ENCODE assay signal across 13 cellular contexts in the genomic region with DNA sequence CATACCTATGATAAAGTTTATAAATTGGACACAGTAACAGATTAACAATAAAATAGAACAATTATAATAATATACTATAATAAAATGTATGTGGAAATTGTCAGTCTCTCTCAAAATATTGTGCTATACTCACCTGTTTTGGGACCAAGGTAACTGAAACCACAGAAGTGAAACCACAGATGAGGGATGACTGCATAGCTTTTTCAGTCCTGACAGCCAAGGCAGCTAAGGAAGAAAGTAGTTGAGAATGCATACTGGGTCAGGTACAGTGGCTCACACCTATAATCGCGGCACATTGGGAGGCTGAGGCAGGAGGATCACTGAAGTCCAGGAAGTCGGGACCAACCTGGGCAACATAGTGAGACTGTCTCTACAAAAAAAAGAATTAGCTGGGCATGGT. TPM values are rescaled to one million over a fixed set of nuclear protein-coding genes. Genes with fewer than 3 reads are reported as not detected.
DNase-seq lines count a peak whose midpoint lies in the region; ATAC-seq and TF ChIP-seq lines count a peak whose summit lies in the region.
"Had no signal": no experiment of that assay in that cellular context is flagged by ENCODE, and none has a peak within 500 bp of the region (broad histone marks: within the 10 kb centered on the region; RNA-seq: fewer than 3 reads in every experiment).

No MANE protein-coding gene starts in this region.

- no peak for TF ChIP-seq POLR2A in gastrocnemius medialis (IDR thresholded peaks at IDR 0.05)

- in situ Hi-C loops in gastrocnemius medialis (cut with MboI; ENCODE audit: low sequenced_read_pairs in 4 of 4), result loop anchor here in 1 of 4 donors (10.0 kb wide), 1 partner anchor 45 kb away; no protein-coding TSS in a partner anchor

- no peaks in the 10 kb centered on the region for H3K9me3 ChIP-seq in gastrocnemius medialis

- intact Hi-C loops in gastrocnemius medialis (cut with DNase I; ENCODE audit: low total_unique reads), result loop anchor here (10.0 kb wide), 1 partner anchor 645 kb away; the partner anchor contains the start of gene YTHDC2

- H3K27me3 ChIP-seq in gastrocnemius medialis, result no peaks in the 10 kb centered on the region

- peak in 1 of 2 donors; percentile 27 for DNase-seq in activated naive CD4-positive, alpha-beta T cell treated with anti-CD3 and anti-CD28 coated beads, Interleukin-2, amount 50 U/mL, for 72 hours (ENCODE audit: low spot score in 2 of 2)
- DNase-seq in activated naive CD4-positive, alpha-beta T cell (lab: John Stamatoyannopoulos, UW), result no peak
- DNase-seq in C1 segment of cervical spinal cord (lab: John Stamatoyannopoulos, UW) (no peak), gastrocnemius medialis (no peak), mesenteric fat pad (ENCODE audit: low spot score) (no peak), EL (no peak)
- DNase-seq: HFFc6, mammary epithelial cell, NCI-H526 had no signal

- no peaks in the 10 kb centered on the region for H3K4me1 ChIP-seq in gastrocnemius medialis

- H3K9me3 Mint-ChIP-seq in activated naive CD4-positive, alpha-beta T cell treated with anti-CD3 and anti-CD28 coated beads, Interleukin-2, amount 50 U/mL, for 72 hours, result no peaks in the 10 kb centered on the region
- H3K9me3 Mint-ChIP-seq: HFFc6 had no signal

- TF ChIP-seq CTCF in gastrocnemius medialis (IDR thresholded peaks at IDR 0.05 in 4 of 5, conservative IDR thresholded peaks at IDR 0.05 in 1 of 5), result no peak

- H3K36me3 ChIP-seq in gastrocnemius medialis, result peaks cover 0 to 51% of the 10 kb centered on the region in 2 donors

- H3K27ac ChIP-seq in gastrocnemius medialis, result no peak overlapping the region
- H3K27ac ChIP-seq: coronary artery had no signal

- peaks cover 0 to 31% of the 10 kb centered on the region in 2 donors for H3K36me3 Mint-ChIP-seq in activated naive CD4-positive, alpha-beta T cell treated with anti-CD3 and anti-CD28 coated beads, Interleukin-2, amount 50 U/mL, for 72 hours

- H3K4me3 ChIP-seq in gastrocnemius medialis, result no peak overlapping the region
- H3K4me3 ChIP-seq: coronary artery had no signal

- ATAC-seq in activated naive CD4-positive, alpha-beta T cell treated with anti-CD3 and anti-CD28 coated beads, Interleukin-2, amount 50 U/mL, for 72 hours, result peak; percentile 77 to 81
- ATAC-seq in HG02610 (IDR thresholded peaks at IDR 0.05; ENCODE audit: unreplicated experiment) (peak; percentile 85), HG03469 (IDR thresholded peaks at IDR 0.05; ENCODE audit: unreplicated experiment) (peak; percentile 63), gastrocnemius medialis (no peak)

- H3K27ac Mint-ChIP-seq in activated naive CD4-positive, alpha-beta T cell treated with anti-CD3 and anti-CD28 coated beads, Interleukin-2, amount 50 U/mL, for 72 hours, result peak overlapping the region in 1 of 2 donors; percentile 85
- H3K27ac Mint-ChIP-seq: B cell, HFFc6 had no signal

RNA-seq across cellular contexts. Expression of gene SRP19, which starts 8.9 kb away (rescaled TPM):
- 10 to 100 TPM; 40.7 to 74.6 TPM for total RNA-seq in activated naive CD4-positive, alpha-beta T cell treated with anti-CD3 and anti-CD28 coated beads, Interleukin-2, amount 50 U/mL, for 72 hours
- 10 to 100 TPM; 40.4 to 63.8 (median 55.0) TPM for total RNA-seq in gastrocnemius medialis
- 55.6 TPM for total RNA-seq in mesenteric fat pad

RNA-seq across cellular contexts. Expression of gene REEP5, which starts 52.1 kb away (rescaled TPM):
- 10 to 100 TPM; 18.7 to 45.1 TPM for total RNA-seq in activated naive CD4-positive, alpha-beta T cell treated with anti-CD3 and anti-CD28 coated beads, Interleukin-2, amount 50 U/mL, for 72 hours
- 100 to 1,000 TPM in 2 of 4 donors, 10 to 100 TPM in 2; 67.2 to 116 (median 89.9) TPM for total RNA-seq in gastrocnemius medialis
- 121 TPM for total RNA-seq in mesenteric fat pad

Comparison
In these comparisons a context has a peak if more than half of its experiments do, and no peak if none do; other contexts are left out.
1. ATAC-seq: peak in activated naive CD4-positive, alpha-beta T cell treated with anti-CD3 and anti-CD28 coated beads, Interleukin-2, amount 50 U/mL, for 72 hours (2 of 2), HG02610 (single experiment) and HG03469 (single experiment); none in gastrocnemius medialis (0 of 2).